Comparison of ENCODE assay signal across 1 cellular context in the genomic region with DNA sequence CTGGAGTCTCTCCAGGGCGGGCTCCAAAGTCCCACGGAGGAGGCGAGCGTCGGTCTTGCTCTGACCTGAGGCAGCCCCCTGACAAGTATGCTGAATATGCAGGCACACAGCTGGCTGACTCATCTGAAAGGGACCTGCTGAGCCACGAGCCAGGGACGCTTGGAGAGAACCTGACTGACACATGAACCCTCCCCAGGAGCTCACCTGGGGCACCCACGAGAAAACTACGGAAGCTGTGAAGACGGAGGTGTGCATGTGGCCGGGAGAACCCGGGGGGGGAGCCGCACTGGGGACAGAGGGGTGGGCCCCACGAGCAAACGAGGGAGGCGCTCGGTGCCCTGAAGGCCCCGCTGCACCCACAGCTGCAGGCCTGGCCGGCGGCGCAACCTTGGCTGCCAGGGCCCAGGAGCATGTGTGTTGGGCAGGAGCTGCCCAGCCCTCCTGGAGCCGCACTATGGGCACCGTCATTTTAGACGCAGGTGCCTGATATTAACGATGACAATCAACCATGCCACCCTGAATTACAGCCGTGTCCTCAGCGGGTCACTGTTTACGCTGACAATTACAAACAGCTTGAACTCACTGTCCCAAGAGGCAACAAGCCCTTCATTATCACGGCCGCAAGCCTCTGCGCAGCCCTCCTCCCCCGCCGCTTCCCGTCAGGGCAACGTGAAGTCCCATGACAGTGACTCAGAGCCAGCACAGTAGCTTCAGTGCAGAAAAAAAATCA.
A peak's percentile ranks its signal among the peaks of the same experiment; 100 is the strongest.
TF ChIP-seq lines count a peak whose summit lies in the region.

No MANE protein-coding gene starts in this region.

TF ChIP-seq in HEK293, 187 proteins besides CTCF, POLR2A, EP300 and RAD21 (continued from another document):
- TF ChIP-seq ZNF449 (tag by site-specific recombination; IDR thresholded peaks at IDR 0.05) (0 out of 2 replicates have a peak, but pooled peaks have one; percentile 11), ZNF664 (tag by site-specific recombination; IDR thresholded peaks at IDR 0.05) (peak; percentile 67; the same call in 1 of the 2 replicates), ZBTB1 (tag by site-specific recombination; IDR thresholded peaks at IDR 0.05) (peak; percentile 68; the same call in 1 of the 2 replicates), TRIM28 (IDR thresholded peaks at IDR 0.05; ENCODE audit: borderline replicate concordance, low read length) (0 out of 2 replicates have a peak, but pooled peaks have one; percentile 33), ZNF155 (tag by site-specific recombination; IDR thresholded peaks at IDR 0.05) (no peak), ZFP69B (tag by site-specific recombination; IDR thresholded peaks at IDR 0.05) (peak; percentile 86), ZNF423 (tag by site-specific recombination; IDR thresholded peaks at IDR 0.05) (peak; percentile 89), GLIS2 (tag by site-specific recombination; IDR thresholded peaks at IDR 0.05) (peak; percentile 58; the same call in 1 of the 2 replicates), BCL11A (tag by site-specific recombination; IDR thresholded peaks at IDR 0.05; ENCODE audit: low read depth) (peak; percentile 33; the same call in 1 of the 2 replicates), ZFP41 (tag by site-specific recombination; IDR thresholded peaks at IDR 0.05; ENCODE audit: borderline replicate concordance) (no peak), ZNF112 (tag by site-specific recombination; IDR thresholded peaks at IDR 0.05) (no peak), MYNN (tag by site-specific recombination; IDR thresholded peaks at IDR 0.05; ENCODE audit: borderline replicate concordance) (no peak), ZNF843 (tag by site-specific recombination; IDR thresholded peaks at IDR 0.05) (peak; percentile 67), ZNF324 (tag by site-specific recombination; IDR thresholded peaks at IDR 0.05) (peak; percentile 51; the same call in 1 of the 2 replicates), ZBTB48 (tag by site-specific recombination; IDR thresholded peaks at IDR 0.05) (no peak; the same call in 1 of the 2 replicates), ZNF394 (tag by site-specific recombination; IDR thresholded peaks at IDR 0.05; ENCODE audit: borderline replicate concordance) (peak; percentile 52; the same call in 1 of the 2 replicates), ELK4 (IDR thresholded peaks at IDR 0.05; ENCODE audit: borderline replicate concordance, low read depth, low read length) (no peak), ZBTB20 (tag by site-specific recombination; IDR thresholded peaks at IDR 0.05) (peak; percentile 86), ZBTB21 (tag by site-specific recombination; IDR thresholded peaks at IDR 0.05) (0 out of 2 replicates have a peak, but pooled peaks have one; percentile 36), ZNF792 (tag by site-specific recombination; IDR thresholded peaks at IDR 0.05) (no peak), ZNF558 (tag by site-specific recombination; IDR thresholded peaks at IDR 0.05) (no peak), ZNF707 (tag by site-specific recombination; IDR thresholded peaks at IDR 0.05) (no peak), ZNF501 (tag by site-specific recombination; IDR thresholded peaks at IDR 0.05) (peak; percentile 31; the same call in 1 of the 2 replicates)
- TF ChIP-seq, protein P1, sequence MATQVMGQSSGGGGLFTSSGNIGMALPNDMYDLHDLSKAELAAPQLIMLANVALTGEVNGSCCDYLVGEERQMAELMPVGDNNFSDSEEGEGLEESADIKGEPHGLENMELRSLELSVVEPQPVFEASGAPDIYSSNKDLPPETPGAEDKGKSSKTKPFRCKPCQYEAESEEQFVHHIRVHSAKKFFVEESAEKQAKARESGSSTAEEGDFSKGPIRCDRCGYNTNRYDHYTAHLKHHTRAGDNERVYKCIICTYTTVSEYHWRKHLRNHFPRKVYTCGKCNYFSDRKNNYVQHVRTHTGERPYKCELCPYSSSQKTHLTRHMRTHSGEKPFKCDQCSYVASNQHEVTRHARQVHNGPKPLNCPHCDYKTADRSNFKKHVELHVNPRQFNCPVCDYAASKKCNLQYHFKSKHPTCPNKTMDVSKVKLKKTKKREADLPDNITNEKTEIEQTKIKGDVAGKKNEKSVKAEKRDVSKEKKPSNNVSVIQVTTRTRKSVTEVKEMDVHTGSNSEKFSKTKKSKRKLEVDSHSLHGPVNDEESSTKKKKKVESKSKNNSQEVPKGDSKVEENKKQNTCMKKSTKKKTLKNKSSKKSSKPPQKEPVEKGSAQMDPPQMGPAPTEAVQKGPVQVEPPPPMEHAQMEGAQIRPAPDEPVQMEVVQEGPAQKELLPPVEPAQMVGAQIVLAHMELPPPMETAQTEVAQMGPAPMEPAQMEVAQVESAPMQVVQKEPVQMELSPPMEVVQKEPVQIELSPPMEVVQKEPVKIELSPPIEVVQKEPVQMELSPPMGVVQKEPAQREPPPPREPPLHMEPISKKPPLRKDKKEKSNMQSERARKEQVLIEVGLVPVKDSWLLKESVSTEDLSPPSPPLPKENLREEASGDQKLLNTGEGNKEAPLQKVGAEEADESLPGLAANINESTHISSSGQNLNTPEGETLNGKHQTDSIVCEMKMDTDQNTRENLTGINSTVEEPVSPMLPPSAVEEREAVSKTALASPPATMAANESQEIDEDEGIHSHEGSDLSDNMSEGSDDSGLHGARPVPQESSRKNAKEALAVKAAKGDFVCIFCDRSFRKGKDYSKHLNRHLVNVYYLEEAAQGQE (tag by site-specific recombination; IDR thresholded peaks at IDR 0.05), result no peak
- TF ChIP-seq, protein P2, sequence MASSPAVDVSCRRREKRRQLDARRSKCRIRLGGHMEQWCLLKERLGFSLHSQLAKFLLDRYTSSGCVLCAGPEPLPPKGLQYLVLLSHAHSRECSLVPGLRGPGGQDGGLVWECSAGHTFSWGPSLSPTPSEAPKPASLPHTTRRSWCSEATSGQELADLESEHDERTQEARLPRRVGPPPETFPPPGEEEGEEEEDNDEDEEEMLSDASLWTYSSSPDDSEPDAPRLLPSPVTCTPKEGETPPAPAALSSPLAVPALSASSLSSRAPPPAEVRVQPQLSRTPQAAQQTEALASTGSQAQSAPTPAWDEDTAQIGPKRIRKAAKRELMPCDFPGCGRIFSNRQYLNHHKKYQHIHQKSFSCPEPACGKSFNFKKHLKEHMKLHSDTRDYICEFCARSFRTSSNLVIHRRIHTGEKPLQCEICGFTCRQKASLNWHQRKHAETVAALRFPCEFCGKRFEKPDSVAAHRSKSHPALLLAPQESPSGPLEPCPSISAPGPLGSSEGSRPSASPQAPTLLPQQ (tag by site-specific recombination; IDR thresholded peaks at IDR 0.05), result peak; percentile 80
- TF ChIP-seq, protein P3, sequence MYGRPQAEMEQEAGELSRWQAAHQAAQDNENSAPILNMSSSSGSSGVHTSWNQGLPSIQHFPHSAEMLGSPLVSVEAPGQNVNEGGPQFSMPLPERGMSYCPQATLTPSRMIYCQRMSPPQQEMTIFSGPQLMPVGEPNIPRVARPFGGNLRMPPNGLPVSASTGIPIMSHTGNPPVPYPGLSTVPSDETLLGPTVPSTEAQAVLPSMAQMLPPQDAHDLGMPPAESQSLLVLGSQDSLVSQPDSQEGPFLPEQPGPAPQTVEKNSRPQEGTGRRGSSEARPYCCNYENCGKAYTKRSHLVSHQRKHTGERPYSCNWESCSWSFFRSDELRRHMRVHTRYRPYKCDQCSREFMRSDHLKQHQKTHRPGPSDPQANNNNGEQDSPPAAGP (tag by site-specific recombination; IDR thresholded peaks at IDR 0.05), result peak; percentile 84
- TF ChIP-seq, protein P4, sequence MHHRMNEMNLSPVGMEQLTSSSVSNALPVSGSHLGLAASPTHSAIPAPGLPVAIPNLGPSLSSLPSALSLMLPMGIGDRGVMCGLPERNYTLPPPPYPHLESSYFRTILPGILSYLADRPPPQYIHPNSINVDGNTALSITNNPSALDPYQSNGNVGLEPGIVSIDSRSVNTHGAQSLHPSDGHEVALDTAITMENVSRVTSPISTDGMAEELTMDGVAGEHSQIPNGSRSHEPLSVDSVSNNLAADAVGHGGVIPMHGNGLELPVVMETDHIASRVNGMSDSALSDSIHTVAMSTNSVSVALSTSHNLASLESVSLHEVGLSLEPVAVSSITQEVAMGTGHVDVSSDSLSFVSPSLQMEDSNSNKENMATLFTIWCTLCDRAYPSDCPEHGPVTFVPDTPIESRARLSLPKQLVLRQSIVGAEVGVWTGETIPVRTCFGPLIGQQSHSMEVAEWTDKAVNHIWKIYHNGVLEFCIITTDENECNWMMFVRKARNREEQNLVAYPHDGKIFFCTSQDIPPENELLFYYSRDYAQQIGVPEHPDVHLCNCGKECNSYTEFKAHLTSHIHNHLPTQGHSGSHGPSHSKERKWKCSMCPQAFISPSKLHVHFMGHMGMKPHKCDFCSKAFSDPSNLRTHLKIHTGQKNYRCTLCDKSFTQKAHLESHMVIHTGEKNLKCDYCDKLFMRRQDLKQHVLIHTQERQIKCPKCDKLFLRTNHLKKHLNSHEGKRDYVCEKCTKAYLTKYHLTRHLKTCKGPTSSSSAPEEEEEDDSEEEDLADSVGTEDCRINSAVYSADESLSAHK (tag by site-specific recombination; IDR thresholded peaks at IDR 0.05), result 0 out of 2 replicates have a peak, but pooled peaks have one; percentile 19
